14 cellular contexts compared by ENCODE assay signal in the genomic region with DNA sequence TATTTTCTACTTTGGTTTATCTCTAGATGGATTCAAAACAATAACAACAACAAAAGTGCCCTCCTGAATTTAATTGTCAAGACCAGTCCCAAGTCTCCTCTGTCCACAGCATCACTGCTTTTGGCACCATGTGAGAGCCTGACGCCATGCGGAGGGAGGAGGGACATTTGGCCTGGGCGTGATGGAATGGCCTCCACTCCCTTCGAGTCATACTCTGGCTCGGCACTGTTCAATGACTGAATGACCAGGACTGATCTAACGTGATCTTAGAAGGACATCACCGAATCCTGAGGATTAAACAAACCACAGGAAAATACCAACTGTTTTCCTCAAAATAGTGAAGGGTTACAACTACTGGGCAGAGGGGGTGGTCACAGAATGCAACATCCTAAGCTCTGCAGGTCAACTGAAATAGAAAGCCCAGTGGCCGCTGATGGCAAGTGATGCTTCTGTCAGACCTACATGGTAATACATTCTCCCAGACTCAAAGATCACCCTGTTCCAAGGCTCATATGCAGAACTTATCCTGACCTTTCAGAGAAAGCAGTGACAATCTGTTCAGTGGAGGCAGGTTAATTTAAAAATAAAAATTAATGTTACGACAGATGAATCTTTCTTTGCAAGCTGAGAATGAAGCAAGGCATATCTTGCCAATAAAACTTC. TPM values are rescaled to one million over a fixed set of nuclear protein-coding genes. Genes with fewer than 3 reads are reported as not detected.
DNase-seq lines count a peak whose midpoint lies in the region; ATAC-seq and TF ChIP-seq lines count a peak whose summit lies in the region.
"Had no signal": no experiment of that assay in that cellular context is flagged by ENCODE, and none has a peak within 500 bp of the region (broad histone marks: within the 10 kb centered on the region; RNA-seq: fewer than 3 reads in every experiment).

No MANE protein-coding gene starts in this region.

- no peaks in the 10 kb centered on the region for H3K9me3 Mint-ChIP-seq in HFFc6
- no peaks in the 10 kb centered on the region for H3K9me3 Mint-ChIP-seq in Calu3 (ENCODE audit: low read depth, unreplicated experiment)
- H3K9me3 Mint-ChIP-seq: activated naive CD4-positive, alpha-beta T cell treated with anti-CD3 and anti-CD28 coated beads, Interleukin-2, amount 10 ng/mL, durations not matched to agents 7 days and 5 days; neural crest cell had no signal

- H3K27me3 ChIP-seq in A673 (replicated peaks; ENCODE audit: insufficient read depth, low read depth, low read length, poor library complexity) (no peaks in the 10 kb centered on the region), Peyer's patch (no peaks in the 10 kb centered on the region)
- H3K27me3 ChIP-seq: SJCRH30 had no signal

- peaks cover 45% of the 10 kb centered on the region for H3K4me1 ChIP-seq in A673 (ENCODE audit: insufficient read depth, low read length, poor library complexity, severe bottlenecking)
- H3K4me1 ChIP-seq in mucosa of descending colon (ENCODE audit: low read depth): peaks cover 18% of the 10 kb centered on the region
- peaks cover 0 to 43% (median 3%) of the 10 kb centered on the region in 4 donors for H3K4me1 ChIP-seq in Peyer's patch

- H3K4me1 Mint-ChIP-seq in HFFc6 (ENCODE audit: low read depth) (peaks cover 50% of the 10 kb centered on the region), Calu3 (ENCODE audit: low read depth, unreplicated experiment) (no peaks in the 10 kb centered on the region)

- H3K36me3 ChIP-seq in A673 (ENCODE audit: insufficient read depth, low read length, poor library complexity, severe bottlenecking) (peaks cover 65% of the 10 kb centered on the region), mucosa of descending colon (ENCODE audit: low read depth) (peaks cover 3% of the 10 kb centered on the region), Peyer's patch (peaks cover 0 to 75% (median 0%) of the 10 kb centered on the region in 3 donors)

- intact Hi-C loops in A673 (cut with micrococcal nuclease; ENCODE audit: unreplicated experiment) (no loop called here), mucosa of descending colon (cut with DNase I, micrococcal nuclease) (no loop called here), Calu3 (cut with micrococcal nuclease; ENCODE audit: unreplicated experiment) (no loop called here)

- H3K27me3 Mint-ChIP-seq in HFFc6 (ENCODE audit: insufficient read depth) (peaks cover 2% of the 10 kb centered on the region; the same call in 1 of the 2 replicates), Calu3 (ENCODE audit: unreplicated experiment) (no peaks in the 10 kb centered on the region)
- H3K27me3 Mint-ChIP-seq: activated naive CD4-positive, alpha-beta T cell treated with anti-CD3 and anti-CD28 coated beads, Interleukin-2, amount 10 ng/mL, durations not matched to agents 7 days and 5 days had no signal

- no peak overlapping the region for H3K4me3 ChIP-seq in A673 (ENCODE audit: low read depth, low read length, poor library complexity, severe bottlenecking)
- no peak overlapping the region for H3K4me3 ChIP-seq in mucosa of descending colon
- H3K4me3 ChIP-seq in Peyer's patch: no peak overlapping the region
- H3K4me3 ChIP-seq: SJCRH30, skin epidermis had no signal

- H3K27ac Mint-ChIP-seq in HFFc6 (peak overlapping the region; percentile 66), Calu3 (ENCODE audit: unreplicated experiment) (no peak overlapping the region)
- H3K27ac Mint-ChIP-seq: activated naive CD4-positive, alpha-beta T cell treated with anti-CD3 and anti-CD28 coated beads, Interleukin-2, amount 10 ng/mL, durations not matched to agents 7 days and 5 days had no signal

- CTCF ChIA-PET in A673 (lab: Charles Lee) (no interaction called here), Calu3 (lab: Charles Lee) (no interaction called here)

- no peak for TF ChIP-seq POLR2A in Peyer's patch (IDR thresholded peaks at IDR 0.05)

- TF ChIP-seq CTCF in A673 (conservative IDR thresholded peaks at IDR 0.05; ENCODE audit: low read depth, low read length): no peak
- TF ChIP-seq CTCF in HFFc6 (IDR thresholded peaks at IDR 0.05): no peak
- no peak for TF ChIP-seq CTCF in mucosa of descending colon (IDR thresholded peaks at IDR 0.05)
- TF ChIP-seq CTCF in Calu3 (IDR thresholded peaks at IDR 0.05; ENCODE audit: unreplicated experiment): no peak
- TF ChIP-seq CTCF in Peyer's patch (IDR thresholded peaks at IDR 0.05): no peak

- POLR2A ChIA-PET in A673 (lab: Charles Lee; ENCODE audit: low non-redundant PET): no interaction called here

- no peak overlapping the region for H3K4me3 Mint-ChIP-seq in HFFc6
- H3K4me3 Mint-ChIP-seq in Calu3 (ENCODE audit: low read depth, unreplicated experiment): no peak overlapping the region
- H3K4me3 Mint-ChIP-seq: activated naive CD4-positive, alpha-beta T cell treated with anti-CD3 and anti-CD28 coated beads, Interleukin-2, amount 10 ng/mL, durations not matched to agents 7 days and 5 days; neural crest cell had no signal

- H3K36me3 Mint-ChIP-seq in HFFc6 (ENCODE audit: low read depth) (peaks cover 41% of the 10 kb centered on the region), Calu3 (ENCODE audit: insufficient read depth, unreplicated experiment) (peaks cover 50% of the 10 kb centered on the region)

- H3K27ac ChIP-seq in A673 (ENCODE audit: low read depth, low read length, poor library complexity, severe bottlenecking) (peak overlapping the region; percentile 28), Peyer's patch (no peak overlapping the region)
- H3K27ac ChIP-seq: SJCRH30 had no signal

- BruUV-seq in A673 (replicated peaks; lab: Mats Ljungman, UMichigan) (no TSS peak), Calu3 (replicated peaks; lab: Mats Ljungman, UMichigan) (no TSS peak)

- DNase-seq in A673 (ENCODE audit: low spot score) (no peak), HFFc6 (no peak), mucosa of descending colon (no peak), DMS53 (lab: John Stamatoyannopoulos, UW) (no peak), Calu3 (no peak), medulla oblongata (ENCODE audit: extremely low spot score) (no peak), Peyer's patch (no peak)
- DNase-seq: activated naive CD4-positive, alpha-beta T cell treated with anti-CD3 and anti-CD28 coated beads, Interleukin-2, amount 10 ng/mL, durations not matched to agents 7 days and 5 days; NCI-H1092 treated with DMSO at 0.1 percent for 48 hours; NK-92 treated with Interleukin-12 subunit alpha and Interleukin-12 subunit beta, amount 100 ng/mL, for 24 hours; SJCRH30 had no signal

- ATAC-seq in esophagus mucosa (peak; percentile 72), mucosa of descending colon (peak; percentile 55)

- H3K9me3 ChIP-seq in A673 (ENCODE audit: low read depth, low read length, poor library complexity, severe bottlenecking): no peaks in the 10 kb centered on the region
- H3K9me3 ChIP-seq in mucosa of descending colon: no peaks in the 10 kb centered on the region
- H3K9me3 ChIP-seq in Peyer's patch: no peaks in the 10 kb centered on the region
- H3K9me3 ChIP-seq: SJCRH30 had no signal

RNA-seq across cellular contexts. Expression of a gene that starts 19.1 kb away (rescaled TPM):
- total RNA-seq in A673 (2021) (104 and 116 TPM in 2 replicates), esophagus mucosa (47.6 TPM), mucosa of descending colon (100 to 1,000 TPM in 1 of 3 donors, 10 to 100 TPM in 2; 63.7 to 140 (median 75.2) TPM), Calu3 (2022) (64.8 and 65.4 TPM in 2 replicates), Peyer's patch (100 to 1,000 TPM in 1 of 4 donors, 10 to 100 TPM in 3; 62.7 to 153 (median 88.8) TPM)
- 10 to 100 TPM; 47.6 to 54.5 (median 51.5) TPM for total RNA-seq in HFFc6 (2021; fragmentation: NEBNext Ultra II Directional; extraction: Animal tissue kit (Norgen Biotek cat#: 25700))

RNA-seq across cellular contexts. Expression of a gene that starts 38.9 kb away (rescaled TPM):
- 1.1 and 1.3 TPM in 2 replicates for total RNA-seq in A673 (2021)
- total RNA-seq in HFFc6 (2021; fragmentation: NEBNext Ultra II Directional; extraction: Animal tissue kit (Norgen Biotek cat#: 25700)): 10 to 100 TPM; 12.7 to 15.4 (median 13.6) TPM
- 1.4 TPM for total RNA-seq in esophagus mucosa
- total RNA-seq in mucosa of descending colon: 10 to 100 TPM in 1 of 3 donors, 1 to 10 TPM in 1, under 1 TPM in 1; 0.90 to 33.9 (median 3.9) TPM
- 0.15 TPM in 1 of 2 replicates, not detected in the other for total RNA-seq in Calu3 (2022)
- 1 to 10 TPM; 2.0 to 2.8 (median 2.3) TPM for total RNA-seq in Peyer's patch
